Comparison of ENCODE assay signal across 24 cellular contexts in genomic region chr14:72715910-72716268, GRCh38.
DNase-seq lines count a peak whose midpoint lies in the region; ATAC-seq and TF ChIP-seq lines count a peak whose summit lies in the region.
"Had no signal": no experiment of that assay in that cellular context is flagged by ENCODE, and none has a peak within 500 bp of the region (broad histone marks: within the 10 kb centered on the region; RNA-seq: fewer than 3 reads in every experiment).

No MANE protein-coding gene starts in this region.

- no peak overlapping the region for H3K4me3 ChIP-seq in heart left ventricle
- H3K4me3 ChIP-seq in neuronal stem cell (ENCODE audit: low read length in 2 of 2), result no peak overlapping the region
- no peak overlapping the region for H3K4me3 ChIP-seq in tibial artery
- no peak overlapping the region for H3K4me3 ChIP-seq in naive thymus-derived CD4-positive, alpha-beta T cell (ENCODE audit: low read length)
- H3K4me3 ChIP-seq: hepatocyte, SJCRH30, tibial nerve had no signal

- H3K4me1 Mint-ChIP-seq in naive thymus-derived CD4-positive, alpha-beta T cell, result peaks cover 33 to 55% (median 37%) of the 10 kb centered on the region in 7 donors

- H3K27ac ChIP-seq in heart left ventricle (peak overlapping the region; percentile 74 to 93 (median 88)), neuronal stem cell (replicated peaks; ENCODE audit: low read length) (no peak overlapping the region), tibial artery (peak overlapping the region; percentile 56 to 65)
- no peak overlapping the region for H3K27ac ChIP-seq in naive thymus-derived CD4-positive, alpha-beta T cell (ENCODE audit: low read depth, low read length)
- H3K27ac ChIP-seq: hepatocyte, SJCRH30, tibial nerve had no signal

- H3K9ac ChIP-seq in neuronal stem cell (ENCODE audit: low read depth, low read length, poor library complexity), result no peak overlapping the region

- CTCF ChIA-PET in naive thymus-derived CD4-positive, alpha-beta T cell (lab: Charles Lee), result no interaction called here

- no peaks in the 10 kb centered on the region for H3K79me1 ChIP-seq in neuronal stem cell (ENCODE audit: low read depth, low read length)

- H3K9me3 Mint-ChIP-seq in naive thymus-derived CD4-positive, alpha-beta T cell, result peaks cover 0 to 5% (median 0%) of the 10 kb centered on the region in 11 donors
- H3K9me3 Mint-ChIP-seq: activated naive CD8-positive, alpha-beta T cell treated with anti-CD3 and anti-CD28 coated beads, Interleukin-2, amount 10 ng/mL, durations not matched to agents 7 days and 5 days; activated T-cell treated with anti-CD3 and anti-CD28 coated beads, Interleukin-2, amount 50 U/mL, for 72 hours had no signal

- H3K36me3 ChIP-seq in heart left ventricle (peaks cover 0 to 13% (median 0%) of the 10 kb centered on the region in 9 donors), neuronal stem cell (replicated peaks in 1 of 2; ENCODE audit: control insufficient read depth in 2 of 2, insufficient read depth in 2 of 2, low read length in 2 of 2) (no peaks in the 10 kb centered on the region), tibial artery (no peaks in the 10 kb centered on the region)
- H3K36me3 ChIP-seq in naive thymus-derived CD4-positive, alpha-beta T cell (ENCODE audit: control insufficient read depth in 2 of 3, insufficient read depth in 3 of 3, low read length in 3 of 3), result no peaks in the 10 kb centered on the region
- H3K36me3 ChIP-seq: SJCRH30, tibial nerve had no signal

- peaks cover 0 to 3% (median 0%) of the 10 kb centered on the region in 5 donors for H3K27me3 Mint-ChIP-seq in naive thymus-derived CD4-positive, alpha-beta T cell
- H3K27me3 Mint-ChIP-seq: activated naive CD8-positive, alpha-beta T cell treated with anti-CD3 and anti-CD28 coated beads, Interleukin-2, amount 10 ng/mL, durations not matched to agents 7 days and 5 days had no signal

- H3K4me1 ChIP-seq in heart left ventricle (peaks cover 0 to 70% (median 32%) of the 10 kb centered on the region in 12 donors), neuronal stem cell (ENCODE audit: control insufficient read depth in 2 of 2, insufficient read depth in 1 of 2, low read depth in 1 of 2, low read length in 2 of 2) (peaks cover 0 to 8% of the 10 kb centered on the region in 2 donors), tibial artery (peaks cover 0 to 38% (median 26%) of the 10 kb centered on the region in 4 donors)
- peaks cover 22 to 27% of the 10 kb centered on the region in 2 donors for H3K4me1 ChIP-seq in naive thymus-derived CD4-positive, alpha-beta T cell (ENCODE audit: control insufficient read depth in 2 of 2, insufficient read depth in 2 of 2, low read length in 2 of 2)
- H3K4me1 ChIP-seq: SJCRH30 had no signal

- H3K18ac ChIP-seq in neuronal stem cell (ENCODE audit: low read length), result peak overlapping the region; percentile 81

- no peak overlapping the region for H4K8ac ChIP-seq in neuronal stem cell (ENCODE audit: low read depth, low read length)

- H2BK15ac ChIP-seq in neuronal stem cell (ENCODE audit: low read length), result no peak overlapping the region

- no peaks in the 10 kb centered on the region for H3K9me3 ChIP-seq in heart left ventricle
- no peaks in the 10 kb centered on the region for H3K9me3 ChIP-seq in neuronal stem cell (replicated peaks in 1 of 2; ENCODE audit: control insufficient read depth in 2 of 2, insufficient read depth in 1 of 2, low read depth in 1 of 2, low read length in 2 of 2)
- no peaks in the 10 kb centered on the region for H3K9me3 ChIP-seq in tibial artery
- H3K9me3 ChIP-seq in naive thymus-derived CD4-positive, alpha-beta T cell (ENCODE audit: control insufficient read depth in 2 of 3, low read length in 3 of 3), result no peaks in the 10 kb centered on the region
- H3K9me3 ChIP-seq: SJCRH30, tibial nerve had no signal

- intact Hi-C loops in heart left ventricle (cut with DNase I) (loop anchor here in 7 of 10 donors (5.0 to 10.0 kb wide), 3 partner anchors 99 to 179 kb away; partner anchors contain the start of gene DPF3 (in 6 of the 7)), tibial artery (cut with DNase I; ENCODE audit: low total_unique reads) (no loop called here)
- intact Hi-C loops in naive thymus-derived CD4-positive, alpha-beta T cell (cut with micrococcal nuclease), result no loop called here

- no peak overlapping the region for H3K4me3 Mint-ChIP-seq in naive thymus-derived CD4-positive, alpha-beta T cell
- H3K4me3 Mint-ChIP-seq: activated naive CD8-positive, alpha-beta T cell treated with anti-CD3 and anti-CD28 coated beads, Interleukin-2, amount 10 ng/mL, durations not matched to agents 7 days and 5 days; activated T-cell treated with anti-CD3 and anti-CD28 coated beads, Interleukin-2, amount 50 U/mL, for 72 hours had no signal

- ATAC-seq in heart left ventricle (peak; percentile 80 to 87 (median 82)), GM19023 (IDR thresholded peaks at IDR 0.05; ENCODE audit: unreplicated experiment) (no peak)
- no peak for ATAC-seq in naive thymus-derived CD4-positive, alpha-beta T cell
- ATAC-seq: activated T-cell treated with anti-CD3 and anti-CD28 coated beads, Interleukin-2, amount 50 U/mL, for 72 hours had no signal

- TF ChIP-seq CTCF in heart left ventricle (IDR thresholded peaks at IDR 0.05), result no peak
- TF ChIP-seq CTCF in tibial artery (IDR thresholded peaks at IDR 0.05), result no peak

- DNase-seq in activated effector memory CD4-positive, alpha-beta T cell treated with anti-CD3 and anti-CD28 coated beads, Interleukin-2, amount 50 U/mL, for 16 hours, result peak; percentile 45
- no peak for DNase-seq in activated effector memory CD4-positive, alpha-beta T cell treated with Interleukin-2 at 50 U/mL for 16 hours
- peak; percentile 59 to 92 (median 74) for DNase-seq in heart left ventricle
- DNase-seq in neuronal stem cell (ENCODE audit: low spot score), result no peak
- DNase-seq in tibial artery, result peak in 1 of 2 donors; percentile 66
- no peak for DNase-seq in activated CD4-positive, alpha-beta T cell treated with anti-CD3 and anti-CD28 coated beads, Interleukin-2, amount 50 U/mL, for 48 hours
- no peak for DNase-seq in naive thymus-derived CD4-positive, alpha-beta T cell
- DNase-seq: 8988T; activated CD4-positive, CD25-positive, alpha-beta regulatory T cell; activated naive CD8-positive, alpha-beta T cell treated with anti-CD3 and anti-CD28 coated beads, Interleukin-2, amount 10 ng/mL, durations not matched to agents 7 days and 5 days; activated T-cell treated with anti-CD3 and anti-CD28 coated beads, Interleukin-2, amount 50 U/mL, for 72 hours; central memory CD4-positive, alpha-beta T cell; effector CD8-positive, alpha-beta T cell; GF-D8; NCI-H1436; NCI-H2171 treated with DMSO at 0.1 percent for 48 hours; NCI-H774; occipital lobe; SJCRH30; small intestine; T-helper 2 cell had no signal

- no peak overlapping the region for H2AFZ ChIP-seq in neuronal stem cell (ENCODE audit: low read length)
- H2AFZ ChIP-seq: hepatocyte had no signal

- H3K4ac ChIP-seq in neuronal stem cell (ENCODE audit: low read length), result no peak overlapping the region

- no peaks in the 10 kb centered on the region for H3K27me3 ChIP-seq in heart left ventricle
- H3K27me3 ChIP-seq in neuronal stem cell (ENCODE audit: control insufficient read depth in 3 of 3, insufficient read depth in 3 of 3, low read depth in 1 of 3, low read length in 3 of 3), result no peaks in the 10 kb centered on the region
- H3K27me3 ChIP-seq in tibial artery, result no peaks in the 10 kb centered on the region
- H3K27me3 ChIP-seq in naive thymus-derived CD4-positive, alpha-beta T cell (ENCODE audit: control insufficient read depth in 2 of 2, insufficient read depth in 2 of 2, low read length in 2 of 2), result no peaks in the 10 kb centered on the region
- H3K27me3 ChIP-seq: hepatocyte, SJCRH30, tibial nerve had no signal

- H2BK12ac ChIP-seq in neuronal stem cell (ENCODE audit: low read length), result peak overlapping the region; percentile 63

- H2BK5ac ChIP-seq in neuronal stem cell (ENCODE audit: low read length), result no peak overlapping the region

- peak overlapping the region in 1 of 9 donors; percentile 39 for H3K27ac Mint-ChIP-seq in naive thymus-derived CD4-positive, alpha-beta T cell

- H4K91ac ChIP-seq in neuronal stem cell (ENCODE audit: low read depth, low read length, poor library complexity), result no peak overlapping the region

- POLR2A ChIA-PET in naive thymus-derived CD4-positive, alpha-beta T cell (lab: Charles Lee), result no interaction called here

- peak overlapping the region; percentile 15 for H2AK5ac ChIP-seq in neuronal stem cell (ENCODE audit: low read depth, low read length)

- peaks cover 0 to 11% (median 0%) of the 10 kb centered on the region in 5 donors for H3K36me3 Mint-ChIP-seq in naive thymus-derived CD4-positive, alpha-beta T cell

- TF ChIP-seq POLR2A in heart left ventricle (IDR thresholded peaks at IDR 0.05), result no peak

- H3K14ac ChIP-seq in neuronal stem cell (ENCODE audit: low read length), result peak overlapping the region; percentile 72

- no peak overlapping the region for H2BK120ac ChIP-seq in neuronal stem cell (ENCODE audit: low read depth, low read length)

- H3K4me2 ChIP-seq in neuronal stem cell (ENCODE audit: insufficient read depth, low read length, poor library complexity, severe bottlenecking), result no peak overlapping the region
- H3K4me2 ChIP-seq: hepatocyte had no signal

- WGBS in heart left ventricle, 4 donors, result 19 to 39% (median 21%) methylated on average over 7 of the region's 7 CpGs
- no CpG with 5 or more reads among the region's 7 CpGs for WGBS in neuronal stem cell (ENCODE audit: extremely low coverage in 2 of 2, insufficient read length in 2 of 2, insufficient replicate concordance in 1 of 2), 2 donors

- no peak overlapping the region for H3K23ac ChIP-seq in neuronal stem cell (ENCODE audit: low read depth, low read length, poor library complexity)

Comparison
In these comparisons a context has a peak if more than half of its experiments do, and no peak if none do; other contexts are left out.
1. DNase-seq: peak in activated effector memory CD4-positive, alpha-beta T cell treated with anti-CD3 and anti-CD28 coated beads, Interleukin-2, amount 50 U/mL, for 16 hours (single experiment) and heart left ventricle (5 of 5); none in activated effector memory CD4-positive, alpha-beta T cell treated with Interleukin-2 at 50 U/mL for 16 hours (single experiment), neuronal stem cell (single experiment), activated CD4-positive, alpha-beta T cell treated with anti-CD3 and anti-CD28 coated beads, Interleukin-2, amount 50 U/mL, for 48 hours (0 of 2) and naive thymus-derived CD4-positive, alpha-beta T cell (0 of 9).
2. ATAC-seq: peak in heart left ventricle (4 of 4); none in GM19023 (single experiment) and naive thymus-derived CD4-positive, alpha-beta T cell (single experiment).
3. H3K27ac ChIP-seq: peak in heart left ventricle (12 of 12) and tibial artery (2 of 2); none in neuronal stem cell (single experiment) and naive thymus-derived CD4-positive, alpha-beta T cell (single experiment).
4. intact Hi-C loops: an anchor here in heart left ventricle (5.0 to 10.0 kb wide); none called in tibial artery and naive thymus-derived CD4-positive, alpha-beta T cell.